Comparison of ENCODE assay signal across 23 cellular contexts in the genomic region with DNA sequence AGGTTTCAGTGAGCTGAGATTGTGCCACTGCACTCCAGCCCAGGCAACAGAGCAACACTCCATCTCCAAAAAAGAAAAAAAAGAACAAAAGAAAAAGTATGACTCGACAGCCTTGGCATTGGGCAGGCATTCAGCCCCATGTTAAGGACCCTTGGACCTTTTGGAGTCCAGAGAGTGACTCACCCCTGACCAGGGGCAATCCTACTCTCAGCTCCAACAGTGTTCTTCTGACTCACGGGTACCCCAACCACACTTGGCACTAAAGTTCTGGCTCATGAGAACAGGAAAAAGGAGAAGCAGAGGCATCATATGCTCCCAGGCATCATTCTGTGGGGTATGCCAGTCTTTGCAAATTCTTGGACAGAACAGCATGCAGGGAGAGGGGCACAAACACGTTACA.
DNase-seq lines count a peak whose midpoint lies in the region; ATAC-seq and TF ChIP-seq lines count a peak whose summit lies in the region.
"Had no signal": no experiment of that assay in that cellular context is flagged by ENCODE, and none has a peak within 500 bp of the region (broad histone marks: within the 10 kb centered on the region; RNA-seq: fewer than 3 reads in every experiment).

No MANE protein-coding gene starts in this region.

- no peaks in the 10 kb centered on the region for H3K9me2 ChIP-seq in Karpas-422 (replicated peaks; ENCODE audit: insufficient read depth, low read length)
- H3K9me2 ChIP-seq: SK-N-SH had no signal

- peaks cover 8% of the 10 kb centered on the region for H3K27me3 Mint-ChIP-seq in activated T-cell treated with anti-CD3 and anti-CD28 coated beads, Interleukin-2, amount 50 U/mL, for 4 hours (ENCODE audit: low read depth)
- peaks cover 50% of the 10 kb centered on the region for H3K27me3 Mint-ChIP-seq in HFFc6 (ENCODE audit: insufficient read depth)

- peak; percentile 28 for DNase-seq in Caki2 (ENCODE audit: low read depth)
- peak; percentile 97 for DNase-seq in MG63
- DNase-seq in cardiac fibroblast (ENCODE audit: low read depth in 2 of 2): peak; percentile 23 to 26
- peak; percentile 70 for DNase-seq in kidney epithelial cell (ENCODE audit: low read depth)
- no peak for DNase-seq in activated T-cell treated with anti-CD3 and anti-CD28 coated beads, Interleukin-2, amount 50 U/mL, for 4 hours
- DNase-seq in HFFc6: no peak
- no peak for DNase-seq in Karpas-422
- DNase-seq: activated CD4-positive, alpha-beta T cell treated with anti-CD3 and anti-CD28 coated beads for 48 hours; activated naive CD4-positive, alpha-beta T cell treated with Interleukin-2 at 50 U/mL for 16 hours; CD8-positive, alpha-beta memory T cell; left lung; NCI-H1048; NCI-H2081 treated with DMSO at 0.1 percent for 48 hours; NCI-H526 treated with DMSO at 0.1 percent for 48 hours; nucleus accumbens; OCI-M1; SK-N-SH; stimulated activated naive CD8-positive, alpha-beta T cell treated with anti-CD3 and anti-CD28 coated beads, Interleukin-15, amount 100 ng/mL, for 72 hours had no signal

- H3K27ac ChIP-seq in Karpas-422 (ENCODE audit: low read length): no peak overlapping the region
- H3K27ac ChIP-seq: left lung, right atrium auricular region had no signal

- no peaks in the 10 kb centered on the region for H3K4me1 Mint-ChIP-seq in activated T-cell treated with anti-CD3 and anti-CD28 coated beads, Interleukin-2, amount 50 U/mL, for 4 hours (ENCODE audit: low read depth)
- no peaks in the 10 kb centered on the region for H3K4me1 Mint-ChIP-seq in HFFc6 (ENCODE audit: low read depth)
- H3K4me1 Mint-ChIP-seq: CD8-positive, alpha-beta memory T cell had no signal

- no peaks in the 10 kb centered on the region for H3K36me3 Mint-ChIP-seq in activated T-cell treated with anti-CD3 and anti-CD28 coated beads, Interleukin-2, amount 50 U/mL, for 4 hours (ENCODE audit: insufficient read depth)
- H3K36me3 Mint-ChIP-seq in HFFc6 (ENCODE audit: low read depth): no peaks in the 10 kb centered on the region
- H3K36me3 Mint-ChIP-seq: CD8-positive, alpha-beta memory T cell had no signal

- ATAC-seq in activated T-cell treated with anti-CD3 and anti-CD28 coated beads, Interleukin-2, amount 50 U/mL, for 4 hours: no peak
- ATAC-seq in GM19455 (IDR thresholded peaks at IDR 0.05; ENCODE audit: unreplicated experiment): no peak
- ATAC-seq: left lung; stimulated activated naive CD8-positive, alpha-beta T cell treated with anti-CD3 and anti-CD28 coated beads, Interleukin-15, amount 100 ng/mL, for 72 hours had no signal

- H3K9me3 Mint-ChIP-seq in activated T-cell treated with anti-CD3 and anti-CD28 coated beads, Interleukin-2, amount 50 U/mL, for 4 hours: no peaks in the 10 kb centered on the region
- no peaks in the 10 kb centered on the region for H3K9me3 Mint-ChIP-seq in HFFc6
- H3K9me3 Mint-ChIP-seq: CD8-positive, alpha-beta memory T cell; dendritic cell treated with granulocyte-macrophage colony-stimulating factor and Interleukin-4, amounts not matched to agents 40 ng/mL and 50 ng/mL, for 4 days; stimulated activated naive CD8-positive, alpha-beta T cell treated with anti-CD3 and anti-CD28 coated beads, Interleukin-15, amount 100 ng/mL, for 72 hours had no signal

- H3K4me3 Mint-ChIP-seq in activated T-cell treated with anti-CD3 and anti-CD28 coated beads, Interleukin-2, amount 50 U/mL, for 4 hours: no peak overlapping the region
- H3K4me3 Mint-ChIP-seq in HFFc6: no peak overlapping the region
- H3K4me3 Mint-ChIP-seq: brain; CD8-positive, alpha-beta memory T cell; dendritic cell treated with granulocyte-macrophage colony-stimulating factor and Interleukin-4, amounts not matched to agents 40 ng/mL and 50 ng/mL, for 4 days; IgD-negative memory B cell; stimulated activated naive CD8-positive, alpha-beta T cell treated with anti-CD3 and anti-CD28 coated beads, Interleukin-15, amount 100 ng/mL, for 72 hours had no signal

- no peak for TF ChIP-seq CTCF in cardiac fibroblast (IDR thresholded peaks at IDR 0.05; ENCODE audit: low read depth, low read length)
- TF ChIP-seq CTCF in kidney epithelial cell (IDR thresholded peaks at IDR 0.05; ENCODE audit: insufficient read depth, low read length, poor library complexity, severe bottlenecking): no peak
- TF ChIP-seq CTCF in HFFc6 (IDR thresholded peaks at IDR 0.05): no peak

- in situ Hi-C loops in Caki2 (cut with HindIII; ENCODE audit: low pct_unique_long_range_greater_than_20kb, low sequenced_read_pairs): no loop called here

- no peak overlapping the region for H2AFZ ChIP-seq in Karpas-422 (ENCODE audit: low read length)

- no peak overlapping the region for H3K27ac Mint-ChIP-seq in HFFc6
- H3K27ac Mint-ChIP-seq: brain; CD8-positive, alpha-beta memory T cell; dendritic cell treated with granulocyte-macrophage colony-stimulating factor and Interleukin-4, amounts not matched to agents 40 ng/mL and 50 ng/mL, for 4 days; IgD-negative memory B cell; stimulated activated naive CD8-positive, alpha-beta T cell treated with anti-CD3 and anti-CD28 coated beads, Interleukin-15, amount 100 ng/mL, for 72 hours had no signal

- H3K9ac ChIP-seq in Karpas-422 (ENCODE audit: low read length): no peak overlapping the region
- H3K9ac ChIP-seq: SK-N-SH had no signal

- H3K9me3 ChIP-seq in MG63: no peaks in the 10 kb centered on the region
- no peaks in the 10 kb centered on the region for H3K9me3 ChIP-seq in Karpas-422 (ENCODE audit: low read length)
- H3K9me3 ChIP-seq: left lung, right atrium auricular region, SK-N-SH had no signal

- no peaks in the 10 kb centered on the region for H3K27me3 ChIP-seq in MG63
- H3K27me3 ChIP-seq in kidney epithelial cell (ENCODE audit: control insufficient read depth, insufficient read depth, low read length): no peaks in the 10 kb centered on the region
- H3K27me3 ChIP-seq in Karpas-422 (ENCODE audit: low read length): no peaks in the 10 kb centered on the region
- H3K27me3 ChIP-seq: left lung, right atrium auricular region had no signal

- H3K4me3 ChIP-seq in MG63: no peak overlapping the region
- no peak overlapping the region for H3K4me3 ChIP-seq in cardiac fibroblast (replicated peaks in 1 of 2; ENCODE audit: low read depth in 2 of 2, low read length in 2 of 2)
- H3K4me3 ChIP-seq in kidney epithelial cell (ENCODE audit: low read depth, low read length): no peak overlapping the region
- H3K4me3 ChIP-seq in Karpas-422 (ENCODE audit: low read length): no peak overlapping the region
- H3K4me3 ChIP-seq: left lung, right atrium auricular region had no signal

- H3K4me1 ChIP-seq in Karpas-422 (ENCODE audit: low read length): no peaks in the 10 kb centered on the region
- H3K4me1 ChIP-seq: left lung, right atrium auricular region had no signal

- H3K79me2 ChIP-seq in Karpas-422 (ENCODE audit: low read length): no peaks in the 10 kb centered on the region

- H4K20me1 ChIP-seq in Karpas-422 (ENCODE audit: insufficient read depth, low read depth, low read length): no peaks in the 10 kb centered on the region

- H3K4me2 ChIP-seq in Karpas-422 (ENCODE audit: low read depth, low read length, poor library complexity, severe bottlenecking): no peak overlapping the region
- H3K4me2 ChIP-seq: SK-N-SH had no signal

- H3K36me3 ChIP-seq in MG63 (no peaks in the 10 kb centered on the region), kidney epithelial cell (ENCODE audit: control insufficient read depth, insufficient read depth, low read length) (no peaks in the 10 kb centered on the region), Karpas-422 (ENCODE audit: insufficient read depth, low read length) (no peaks in the 10 kb centered on the region)
- H3K36me3 ChIP-seq: left lung, right atrium auricular region had no signal

Comparison
In these comparisons a context has a peak if more than half of its experiments do, and no peak if none do; other contexts are left out.
1. DNase-seq: peak in Caki2 (single experiment), MG63 (single experiment), cardiac fibroblast (2 of 2) and kidney epithelial cell (single experiment); none in activated T-cell treated with anti-CD3 and anti-CD28 coated beads, Interleukin-2, amount 50 U/mL, for 4 hours (single experiment), HFFc6 (single experiment) and Karpas-422 (single experiment).